Comparison of ENCODE assay signal across 1 cellular context in the genomic region with DNA sequence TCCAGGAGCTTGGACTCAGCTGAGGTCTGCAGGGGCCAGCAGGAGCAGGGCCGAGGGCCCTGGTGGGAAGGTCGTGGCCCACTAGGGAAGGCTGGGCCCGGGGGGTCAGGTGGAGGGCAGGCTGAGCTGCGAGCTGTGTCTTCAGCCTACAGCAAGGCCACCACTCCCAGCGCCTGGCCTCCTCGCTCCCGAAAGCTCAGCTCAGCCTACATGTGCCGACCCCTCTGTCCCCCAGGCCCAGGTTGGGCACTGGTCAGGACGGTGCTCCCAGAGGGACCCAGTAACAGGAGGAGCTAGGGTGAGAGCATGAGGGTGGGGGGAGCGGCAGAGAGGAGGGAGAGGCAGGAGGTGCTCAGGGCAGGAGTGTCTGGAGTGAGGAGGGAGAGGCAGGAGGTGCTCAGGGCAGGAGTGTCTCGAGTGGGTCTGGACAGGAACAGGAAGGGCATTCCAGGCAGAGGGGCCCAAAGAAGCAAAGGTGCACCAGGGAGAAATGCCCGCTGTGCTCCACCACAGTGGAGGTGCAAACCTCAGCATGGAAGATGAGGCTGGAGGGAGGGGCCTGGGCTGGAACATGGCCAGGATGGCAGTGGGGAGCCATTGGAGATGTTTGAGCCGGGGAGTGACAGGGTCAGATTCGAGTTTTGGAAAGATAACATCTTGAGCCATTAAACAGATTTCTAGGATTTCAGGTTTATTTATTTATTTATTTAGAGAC.
TF ChIP-seq lines count a peak whose summit lies in the region.

No MANE protein-coding gene starts in this region.

TF ChIP-seq in HCT116, 20 proteins besides CTCF, POLR2A, EP300 and RAD21 (continued from another document):
- TF ChIP-seq, protein P1, sequence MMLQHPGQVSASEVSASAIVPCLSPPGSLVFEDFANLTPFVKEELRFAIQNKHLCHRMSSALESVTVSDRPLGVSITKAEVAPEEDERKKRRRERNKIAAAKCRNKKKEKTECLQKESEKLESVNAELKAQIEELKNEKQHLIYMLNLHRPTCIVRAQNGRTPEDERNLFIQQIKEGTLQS (IDR thresholded peaks at IDR 0.05), result no peak
- TF ChIP-seq CBX3 (IDR thresholded peaks at IDR 0.05; ENCODE audit: low read depth) (no peak), JUND (IDR thresholded peaks at IDR 0.05) (no peak), CEBPB (IDR thresholded peaks at IDR 0.05; ENCODE audit: low read depth) (no peak), ELF1 (IDR thresholded peaks at IDR 0.05; ENCODE audit: borderline replicate concordance, low read depth) (no peak), ZFX (IDR thresholded peaks at IDR 0.05) (no peak), EZH2phosphoT487 (IDR thresholded peaks at IDR 0.05; ENCODE audit: borderline replicate concordance) (no peak)
- TF ChIP-seq, protein P2, sequence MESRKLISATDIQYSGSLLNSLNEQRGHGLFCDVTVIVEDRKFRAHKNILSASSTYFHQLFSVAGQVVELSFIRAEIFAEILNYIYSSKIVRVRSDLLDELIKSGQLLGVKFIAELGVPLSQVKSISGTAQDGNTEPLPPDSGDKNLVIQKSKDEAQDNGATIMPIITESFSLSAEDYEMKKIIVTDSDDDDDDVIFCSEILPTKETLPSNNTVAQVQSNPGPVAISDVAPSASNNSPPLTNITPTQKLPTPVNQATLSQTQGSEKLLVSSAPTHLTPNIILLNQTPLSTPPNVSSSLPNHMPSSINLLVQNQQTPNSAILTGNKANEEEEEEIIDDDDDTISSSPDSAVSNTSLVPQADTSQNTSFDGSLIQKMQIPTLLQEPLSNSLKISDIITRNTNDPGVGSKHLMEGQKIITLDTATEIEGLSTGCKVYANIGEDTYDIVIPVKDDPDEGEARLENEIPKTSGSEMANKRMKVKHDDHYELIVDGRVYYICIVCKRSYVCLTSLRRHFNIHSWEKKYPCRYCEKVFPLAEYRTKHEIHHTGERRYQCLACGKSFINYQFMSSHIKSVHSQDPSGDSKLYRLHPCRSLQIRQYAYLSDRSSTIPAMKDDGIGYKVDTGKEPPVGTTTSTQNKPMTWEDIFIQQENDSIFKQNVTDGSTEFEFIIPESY (IDR thresholded peaks at IDR 0.05; ENCODE audit: extremely low read depth, insufficient replicate concordance, low read length), result no peak
TF ChIP-seq in HCT116: peak in this region for 0.
